Comparison of ENCODE assay signal across 11 cellular contexts in the genomic region with DNA sequence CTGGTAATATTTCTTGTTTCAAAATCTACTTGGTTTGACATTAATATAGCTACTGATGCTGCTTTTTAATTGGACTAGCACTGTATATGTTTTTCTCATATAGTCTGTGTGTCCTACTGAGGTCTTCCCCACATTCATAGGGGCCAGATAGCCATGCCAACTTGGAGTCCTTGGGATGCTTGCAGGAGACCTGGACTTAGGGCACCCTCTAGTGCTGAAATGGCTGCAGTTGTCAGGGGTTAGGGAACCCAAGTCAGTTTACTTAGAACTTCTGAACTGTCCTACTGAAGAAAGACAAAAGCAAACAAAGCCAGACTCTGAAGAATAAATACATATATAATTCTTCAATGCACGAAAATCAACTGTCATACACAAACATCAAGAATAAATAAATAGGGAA.
DNase-seq lines count a peak whose midpoint lies in the region; ATAC-seq and TF ChIP-seq lines count a peak whose summit lies in the region.
"Had no signal": no experiment of that assay in that cellular context is flagged by ENCODE, and none has a peak within 500 bp of the region (broad histone marks: within the 10 kb centered on the region; RNA-seq: fewer than 3 reads in every experiment).

No MANE protein-coding gene starts in this region.

- no peaks in the 10 kb centered on the region for H3K4me1 Mint-ChIP-seq in osteocyte (ENCODE audit: unreplicated experiment)
- H3K4me1 Mint-ChIP-seq in activated CD4-positive, alpha-beta T cell treated with anti-CD3 and anti-CD28 coated beads, Interleukin-2, amount 10 ng/mL, durations not matched to agents 7 days and 5 days = no peaks in the 10 kb centered on the region
- H3K4me1 Mint-ChIP-seq: activated B cell treated with CpG ODN at 0.5 μM for 24 hours had no signal

- H3K4me3 Mint-ChIP-seq in osteocyte (ENCODE audit: unreplicated experiment) = no peak overlapping the region
- no peak overlapping the region for H3K4me3 Mint-ChIP-seq in activated CD4-positive, alpha-beta T cell treated with anti-CD3 and anti-CD28 coated beads, Interleukin-2, amount 10 ng/mL, durations not matched to agents 7 days and 5 days
- H3K4me3 Mint-ChIP-seq: activated B cell treated with CpG ODN at 0.5 μM for 24 hours had no signal

- no peaks in the 10 kb centered on the region for H3K36me3 Mint-ChIP-seq in osteocyte (ENCODE audit: unreplicated experiment)
- H3K36me3 Mint-ChIP-seq in activated CD4-positive, alpha-beta T cell treated with anti-CD3 and anti-CD28 coated beads, Interleukin-2, amount 10 ng/mL, durations not matched to agents 7 days and 5 days (ENCODE audit: low read depth) = no peaks in the 10 kb centered on the region

- peaks cover 22% of the 10 kb centered on the region for H3K9me3 Mint-ChIP-seq in osteocyte (ENCODE audit: unreplicated experiment)
- peaks cover 20% of the 10 kb centered on the region for H3K9me3 Mint-ChIP-seq in activated CD4-positive, alpha-beta T cell treated with anti-CD3 and anti-CD28 coated beads, Interleukin-2, amount 10 ng/mL, durations not matched to agents 7 days and 5 days

- no peak overlapping the region for H3K27ac Mint-ChIP-seq in osteocyte (ENCODE audit: unreplicated experiment)
- no peak overlapping the region for H3K27ac Mint-ChIP-seq in activated CD4-positive, alpha-beta T cell treated with anti-CD3 and anti-CD28 coated beads, Interleukin-2, amount 10 ng/mL, durations not matched to agents 7 days and 5 days
- H3K27ac Mint-ChIP-seq: activated B cell treated with CpG ODN at 0.5 μM for 24 hours had no signal

- no peak overlapping the region for H3K4me3 ChIP-seq in choroid plexus epithelial cell (ENCODE audit: low read depth, low read length)
- H3K4me3 ChIP-seq: BLaER1 treated with 17β-estradiol and CSF1 and Interleukin-3, amounts not matched to agents 10 nM and 100 nM had no signal

- TF ChIP-seq CTCF in choroid plexus epithelial cell (conservative IDR thresholded peaks at IDR 0.05; ENCODE audit: low read depth, low read length) (peak; percentile 53), osteocyte (IDR thresholded peaks at IDR 0.05) (peak; percentile 22), GM20000 (IDR thresholded peaks at IDR 0.05; ENCODE audit: extremely low read depth, missing control alignments) (no peak)

- DNase-seq in NCI-H82 (lab: John Stamatoyannopoulos, UW) (peak; percentile 69), NCI-H82 treated with DMSO at 0.1 percent for 48 hours (lab: John Stamatoyannopoulos, UW; ENCODE audit: unreplicated experiment) (no peak), M059J (ENCODE audit: low read depth) (peak; percentile 5), choroid plexus epithelial cell (ENCODE audit: low read depth) (peak; percentile 35), osteocyte (ENCODE audit: extremely low spot score, unreplicated experiment) (no peak), GM20000 (ENCODE audit: low spot score) (no peak)
- DNase-seq in activated CD4-positive, alpha-beta T cell treated with anti-CD3 and anti-CD28 coated beads, Interleukin-2, amount 10 ng/mL, durations not matched to agents 7 days and 5 days = no peak
- DNase-seq: activated B cell treated with CpG ODN at 0.5 μM for 24 hours, head of caudate nucleus had no signal

- CTCF ChIA-PET in activated CD4-positive, alpha-beta T cell treated with anti-CD3 and anti-CD28 coated beads, Interleukin-2, amount 10 ng/mL, durations not matched to agents 7 days and 5 days (lab: Charles Lee) = no interaction called here

- no peak for ATAC-seq in HG02642 (IDR thresholded peaks at IDR 0.05; ENCODE audit: poor library complexity, unreplicated experiment)

- POLR2A ChIA-PET in activated CD4-positive, alpha-beta T cell treated with anti-CD3 and anti-CD28 coated beads, Interleukin-2, amount 10 ng/mL, durations not matched to agents 7 days and 5 days (lab: Charles Lee) = no interaction called here

- no peaks in the 10 kb centered on the region for H3K27me3 Mint-ChIP-seq in osteocyte (ENCODE audit: unreplicated experiment)
- no peaks in the 10 kb centered on the region for H3K27me3 Mint-ChIP-seq in activated CD4-positive, alpha-beta T cell treated with anti-CD3 and anti-CD28 coated beads, Interleukin-2, amount 10 ng/mL, durations not matched to agents 7 days and 5 days
- H3K27me3 Mint-ChIP-seq: activated B cell treated with CpG ODN at 0.5 μM for 24 hours had no signal

Comparison
In these comparisons a context has a peak if more than half of its experiments do, and no peak if none do; other contexts are left out.
1. DNase-seq: peak in NCI-H82 (single experiment), M059J (single experiment) and choroid plexus epithelial cell (single experiment); none in NCI-H82 treated with DMSO at 0.1 percent for 48 hours (single experiment), osteocyte (single experiment), GM20000 (single experiment) and activated CD4-positive, alpha-beta T cell treated with anti-CD3 and anti-CD28 coated beads, Interleukin-2, amount 10 ng/mL, durations not matched to agents 7 days and 5 days (single experiment).